ENCODE assay signal across 12 cellular contexts in genomic region chr3:192449036-192449435, GRCh38.
DNase-seq lines count a peak whose midpoint lies in the region; ATAC-seq and TF ChIP-seq lines count a peak whose summit lies in the region.
"Had no signal": no experiment of that assay in that cellular context is flagged by ENCODE, and none has a peak within 500 bp of the region (broad histone marks: within the 10 kb centered on the region; RNA-seq: fewer than 3 reads in every experiment).

No MANE protein-coding gene starts in this region.

- peak; percentile 48 for DNase-seq in NCI-H82 (lab: John Stamatoyannopoulos, UW)
- no peak for DNase-seq in NCI-H82 treated with DMSO at 0.1 percent for 48 hours (lab: John Stamatoyannopoulos, UW; ENCODE audit: unreplicated experiment)
- DNase-seq in NCI-H1092 (lab: John Stamatoyannopoulos, UW): peak; percentile 3
- DNase-seq in brain microvascular endothelial cell: no peak
- no peak for DNase-seq in retinal pigment epithelial cell (ENCODE audit: low read depth)
- DNase-seq in stomach: no peak
- DNase-seq in activated CD8-positive, alpha-beta T cell treated with anti-CD3 and anti-CD28 coated beads for 36 hours: no peak
- DNase-seq: activated B cell treated with CpG ODN at 0.5 μM for 24 hours, NCI-H1930 had no signal

- in situ Hi-C loops in brain microvascular endothelial cell (cut with HindIII; ENCODE audit: low pct_ligation_motif_present, low sequenced_read_pairs): no loop called here

- no peaks in the 10 kb centered on the region for H3K4me1 ChIP-seq in stomach
- H3K4me1 ChIP-seq: BLaER1 treated with 17β-estradiol and CSF1 and Interleukin-3, amounts not matched to agents 10 nM and 100 nM had no signal

- no peak overlapping the region for H3K4me3 ChIP-seq in brain microvascular endothelial cell (ENCODE audit: low read depth, low read length)
- H3K4me3 ChIP-seq in retinal pigment epithelial cell (ENCODE audit: low read length): no peak overlapping the region
- H3K4me3 ChIP-seq in stomach: no peak overlapping the region
- H3K4me3 ChIP-seq: BLaER1 treated with 17β-estradiol and CSF1 and Interleukin-3, amounts not matched to agents 10 nM and 100 nM; gastroesophageal sphincter had no signal

- peak; percentile 37 for TF ChIP-seq CTCF in brain microvascular endothelial cell (IDR thresholded peaks at IDR 0.05; ENCODE audit: low read depth, low read length, missing control alignments)
- TF ChIP-seq CTCF in retinal pigment epithelial cell (conservative IDR thresholded peaks at IDR 0.05; ENCODE audit: low read depth, low read length): peak; percentile 53
- TF ChIP-seq CTCF in stomach (IDR thresholded peaks at IDR 0.05): no peak
- no peak for TF ChIP-seq CTCF in activated CD8-positive, alpha-beta T cell treated with anti-CD3 and anti-CD28 coated beads for 36 hours (IDR thresholded peaks at IDR 0.05)

- no peak for TF ChIP-seq EP300 in stomach (IDR thresholded peaks at IDR 0.05)

- H3K27ac Mint-ChIP-seq in activated CD8-positive, alpha-beta T cell treated with anti-CD3 and anti-CD28 coated beads for 36 hours: no peak overlapping the region
- H3K27ac Mint-ChIP-seq: activated B cell treated with CpG ODN at 0.5 μM for 24 hours had no signal

- peaks cover 9% of the 10 kb centered on the region for H3K27me3 Mint-ChIP-seq in activated CD8-positive, alpha-beta T cell treated with anti-CD3 and anti-CD28 coated beads for 36 hours

- no peak overlapping the region for H3K4me3 Mint-ChIP-seq in activated CD8-positive, alpha-beta T cell treated with anti-CD3 and anti-CD28 coated beads for 36 hours
- H3K4me3 Mint-ChIP-seq: activated B cell treated with CpG ODN at 0.5 μM for 24 hours had no signal

- CTCF ChIA-PET in activated CD8-positive, alpha-beta T cell treated with anti-CD3 and anti-CD28 coated beads for 36 hours (lab: Charles Lee): interaction anchor here (0.7 to 1.7 kb wide), 3 partner anchors 14 to 34 kb away, joined by 3 read pairs; no protein-coding TSS in a partner anchor

- POLR2A ChIA-PET in activated CD8-positive, alpha-beta T cell treated with anti-CD3 and anti-CD28 coated beads for 36 hours (lab: Charles Lee): no interaction called here

- TF ChIP-seq POLR2A in stomach (IDR thresholded peaks at IDR 0.05): no peak

- H3K4me1 Mint-ChIP-seq in activated CD8-positive, alpha-beta T cell treated with anti-CD3 and anti-CD28 coated beads for 36 hours (ENCODE audit: low read depth): no peaks in the 10 kb centered on the region
- H3K4me1 Mint-ChIP-seq: activated B cell treated with CpG ODN at 0.5 μM for 24 hours had no signal

- H3K36me3 Mint-ChIP-seq in activated CD8-positive, alpha-beta T cell treated with anti-CD3 and anti-CD28 coated beads for 36 hours (ENCODE audit: low read depth): no peaks in the 10 kb centered on the region

- intact Hi-C loops in stomach (cut with DNase I; ENCODE audit: low total_unique reads): loop anchor here (10.0 kb wide), 2 partner anchors 264 to 1034 kb away; no protein-coding TSS in a partner anchor
- intact Hi-C loops in activated CD8-positive, alpha-beta T cell treated with anti-CD3 and anti-CD28 coated beads for 36 hours (cut with micrococcal nuclease): no loop called here

- no peaks in the 10 kb centered on the region for H3K9me3 ChIP-seq in stomach
- H3K9me3 ChIP-seq: BLaER1 treated with 17β-estradiol and CSF1 and Interleukin-3, amounts not matched to agents 10 nM and 100 nM had no signal

- H3K27me3 ChIP-seq in brain microvascular endothelial cell (replicated peaks) (no peaks in the 10 kb centered on the region), stomach (peaks cover 0 to 31% (median 14%) of the 10 kb centered on the region in 3 donors)
- H3K27me3 ChIP-seq: BLaER1 treated with 17β-estradiol and CSF1 and Interleukin-3, amounts not matched to agents 10 nM and 100 nM had no signal

- ATAC-seq in HG03439 (IDR thresholded peaks at IDR 0.05; ENCODE audit: unreplicated experiment): no peak
- no peak for ATAC-seq in activated CD8-positive, alpha-beta T cell treated with anti-CD3 and anti-CD28 coated beads for 36 hours
- ATAC-seq: gastroesophageal sphincter had no signal

- H3K27ac ChIP-seq in brain microvascular endothelial cell (no peak overlapping the region), stomach (no peak overlapping the region)
- H3K27ac ChIP-seq: BLaER1 treated with 17β-estradiol and CSF1 and Interleukin-3, amounts not matched to agents 10 nM and 100 nM; gastroesophageal sphincter had no signal

- WGBS in stomach, 5 donors: 62 to 71% (median 67%) methylated on average over 4 of the region's 4 CpGs

- no peaks in the 10 kb centered on the region for H3K9me3 Mint-ChIP-seq in activated CD8-positive, alpha-beta T cell treated with anti-CD3 and anti-CD28 coated beads for 36 hours
- H3K9me3 Mint-ChIP-seq: activated B cell treated with CpG ODN at 0.5 μM for 24 hours had no signal

- H3K36me3 ChIP-seq in brain microvascular endothelial cell (replicated peaks): no peaks in the 10 kb centered on the region
- H3K36me3 ChIP-seq in stomach: no peaks in the 10 kb centered on the region
- H3K36me3 ChIP-seq: BLaER1 treated with 17β-estradiol and CSF1 and Interleukin-3, amounts not matched to agents 10 nM and 100 nM; gastroesophageal sphincter had no signal

Comparison
In these comparisons a context has a peak if more than half of its experiments do, and no peak if none do; other contexts are left out.
1. DNase-seq: peak in NCI-H82 (single experiment) and NCI-H1092 (single experiment); none in NCI-H82 treated with DMSO at 0.1 percent for 48 hours (single experiment), brain microvascular endothelial cell (single experiment), retinal pigment epithelial cell (single experiment), stomach (single experiment) and activated CD8-positive, alpha-beta T cell treated with anti-CD3 and anti-CD28 coated beads for 36 hours (single experiment).
2. CTCF ChIP-seq: peak in brain microvascular endothelial cell (single experiment) and retinal pigment epithelial cell (single experiment); none in stomach (0 of 7) and activated CD8-positive, alpha-beta T cell treated with anti-CD3 and anti-CD28 coated beads for 36 hours (single experiment).